In the genomic region with DNA sequence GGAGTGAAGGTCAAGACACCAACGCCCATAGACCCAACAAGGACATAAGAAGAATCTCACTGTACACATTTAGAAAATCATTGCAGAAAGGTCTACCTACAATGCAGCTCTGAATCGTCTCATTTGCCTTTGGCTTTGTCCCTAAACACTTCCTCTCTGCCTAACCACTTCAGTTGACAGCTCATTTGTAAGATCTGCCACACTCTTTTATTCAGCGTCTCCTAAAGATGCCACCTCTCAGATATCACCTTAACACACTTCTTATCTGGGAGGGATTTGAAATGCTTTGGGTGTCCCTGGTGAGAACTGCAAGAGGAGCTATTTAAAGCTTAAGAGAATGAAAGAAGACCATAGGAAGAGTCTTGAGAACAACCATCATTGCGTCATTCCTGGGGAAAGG, we compare ENCODE assay signal across 12 cellular contexts. TPM values are rescaled to one million over a fixed set of nuclear protein-coding genes. Genes with fewer than 3 reads are reported as not detected.
DNase-seq lines count a peak whose midpoint lies in the region; ATAC-seq and TF ChIP-seq lines count a peak whose summit lies in the region.
"Had no signal": no experiment of that assay in that cellular context is flagged by ENCODE, and none has a peak within 500 bp of the region (broad histone marks: within the 10 kb centered on the region; RNA-seq: fewer than 3 reads in every experiment).

No MANE protein-coding gene starts in this region.

- H3K9me3 Mint-ChIP-seq in T-helper 1 cell treated with Interleukin-12 subunit alpha and Interleukin-12 subunit beta and Interleukin-4 antibody, amounts not matched to agents 30 μg/mL and 1 μg/mL, for 36 hours: no peaks in the 10 kb centered on the region
- H3K9me3 Mint-ChIP-seq: neural progenitor cell; stimulated activated memory B cell treated with anti-CD40 and anti-IgM and Interleukin-4, amounts not matched to agents 10 μg/mL and 1 μg/mL and 100 μg/mL, for 72 hours had no signal

- H3K27ac Mint-ChIP-seq in T-helper 1 cell treated with Interleukin-12 subunit alpha and Interleukin-12 subunit beta and Interleukin-4 antibody, amounts not matched to agents 30 μg/mL and 1 μg/mL, for 36 hours: peak overlapping the region; percentile 58
- H3K27ac Mint-ChIP-seq: neural progenitor cell; stimulated activated memory B cell treated with anti-CD40 and anti-IgM and Interleukin-4, amounts not matched to agents 10 μg/mL and 1 μg/mL and 100 μg/mL, for 72 hours had no signal

- DNase-seq in T-helper 1 cell: no peak
- peak; percentile 67 for DNase-seq in NOMO-1 treated with DMSO at 0.1 percent for 48 hours (lab: John Stamatoyannopoulos, UW; ENCODE audit: unreplicated experiment)
- DNase-seq in central memory CD4-positive, alpha-beta T cell: peak; percentile 5
- no peak for DNase-seq in spleen
- DNase-seq in stimulated activated CD4-positive, alpha-beta T cell treated with anti-CD3 and anti-CD28 coated beads, Interleukin-2, amount 100 ng/mL, for 24 hours: no peak
- no peak for DNase-seq in NCI-H2107 (lab: John Stamatoyannopoulos, UW)
- DNase-seq: activated T-cell treated with anti-CD3 and anti-CD28 coated beads, Interleukin-2, amount 50 U/mL, for 48 hours; NK-92 treated with Interleukin-12 subunit alpha and Interleukin-12 subunit beta, amount 100 ng/mL, for 24 hours had no signal

- no peak for TF ChIP-seq CTCF in spleen (IDR thresholded peaks at IDR 0.05 in 8 of 11, conservative IDR thresholded peaks at IDR 0.05 in 3 of 11)

- H3K27me3 ChIP-seq in spleen (replicated peaks in 1 of 7): no peaks in the 10 kb centered on the region
- H3K27me3 ChIP-seq: neural progenitor cell had no signal

- H3K36me3 Mint-ChIP-seq in T-helper 1 cell treated with Interleukin-12 subunit alpha and Interleukin-12 subunit beta and Interleukin-4 antibody, amounts not matched to agents 30 μg/mL and 1 μg/mL, for 36 hours (ENCODE audit: low read depth): peaks cover 19% of the 10 kb centered on the region
- H3K36me3 Mint-ChIP-seq: neural progenitor cell had no signal

- intact Hi-C loops in spleen (cut with DNase I; ENCODE audit: low total_unique reads): no loop called here

- H3K4me1 ChIP-seq in spleen: peaks cover 7 to 100% (median 64%) of the 10 kb centered on the region in 6 donors
- H3K4me1 ChIP-seq: neural progenitor cell had no signal

- WGBS in spleen, 5 donors: 33 to 50% (median 45%) methylated on average over 4 of the region's 4 CpGs

- H3K4me3 Mint-ChIP-seq in T-helper 1 cell treated with Interleukin-12 subunit alpha and Interleukin-12 subunit beta and Interleukin-4 antibody, amounts not matched to agents 30 μg/mL and 1 μg/mL, for 36 hours: peak overlapping the region; percentile 14
- H3K4me3 Mint-ChIP-seq: neural progenitor cell; stimulated activated memory B cell treated with anti-CD40 and anti-IgM and Interleukin-4, amounts not matched to agents 10 μg/mL and 1 μg/mL and 100 μg/mL, for 72 hours had no signal

- no peak for ATAC-seq in HG02981 (IDR thresholded peaks at IDR 0.05; ENCODE audit: unreplicated experiment)
- ATAC-seq: stimulated activated memory B cell treated with anti-CD40 and anti-IgM and Interleukin-4, amounts not matched to agents 10 μg/mL and 1 μg/mL and 100 μg/mL, for 72 hours had no signal

- peaks cover 51% of the 10 kb centered on the region for H3K4me1 Mint-ChIP-seq in T-helper 1 cell treated with Interleukin-12 subunit alpha and Interleukin-12 subunit beta and Interleukin-4 antibody, amounts not matched to agents 30 μg/mL and 1 μg/mL, for 36 hours (ENCODE audit: low read depth)
- H3K4me1 Mint-ChIP-seq: neural progenitor cell had no signal

- H3K4me3 ChIP-seq in spleen: peak overlapping the region in 1 of 8 donors; percentile 33
- H3K4me3 ChIP-seq: neural progenitor cell had no signal

- no peak for TF ChIP-seq POLR2A in spleen (IDR thresholded peaks at IDR 0.05)

- peak overlapping the region in 7 of 8 donors; percentile 49 to 87 (median 81) for H3K27ac ChIP-seq in spleen
- H3K27ac ChIP-seq: neural progenitor cell had no signal

- H3K36me3 ChIP-seq in spleen: peaks cover 0 to 14% (median 2%) of the 10 kb centered on the region in 6 donors
- H3K36me3 ChIP-seq: neural progenitor cell had no signal

- H3K27me3 Mint-ChIP-seq in T-helper 1 cell treated with Interleukin-12 subunit alpha and Interleukin-12 subunit beta and Interleukin-4 antibody, amounts not matched to agents 30 μg/mL and 1 μg/mL, for 36 hours (ENCODE audit: low read depth): no peaks in the 10 kb centered on the region
- H3K27me3 Mint-ChIP-seq: stimulated activated memory B cell treated with anti-CD40 and anti-IgM and Interleukin-4, amounts not matched to agents 10 μg/mL and 1 μg/mL and 100 μg/mL, for 72 hours had no signal

- H3K9me3 ChIP-seq in spleen: no peaks in the 10 kb centered on the region

RNA-seq across cellular contexts. Expression of gene RAB27A, which starts 38.7 kb away (rescaled TPM):
- total RNA-seq in spleen: 10 to 100 TPM; 21.4 to 72.0 (median 44.5) TPM
- 10 to 100 TPM in 2 of 3 donors, 1 to 10 TPM in 1; 9.4 to 15.1 (median 11.4) TPM for polyA plus RNA-seq in spleen

RNA-seq across cellular contexts. Expression of gene RSL24D1, which starts 54.2 kb away (rescaled TPM):
- total RNA-seq in spleen: 10 to 100 TPM; 43.7 to 58.9 (median 54.5) TPM
- 100 to 1,000 TPM in 1 of 3 donors, 10 to 100 TPM in 2; 72.8 to 103 (median 78.8) TPM for polyA plus RNA-seq in spleen

Comparison
In these comparisons a context has a peak if more than half of its experiments do, and no peak if none do; other contexts are left out.
1. DNase-seq: peak in NOMO-1 treated with DMSO at 0.1 percent for 48 hours (single experiment) and central memory CD4-positive, alpha-beta T cell (single experiment); none in T-helper 1 cell (0 of 5), spleen (single experiment), stimulated activated CD4-positive, alpha-beta T cell treated with anti-CD3 and anti-CD28 coated beads, Interleukin-2, amount 100 ng/mL, for 24 hours (0 of 2) and NCI-H2107 (single experiment).